ENCODE assay signal across 18 cellular contexts in genomic region chr2:118121101-118121500, GRCh38. TPM values are rescaled to one million over a fixed set of nuclear protein-coding genes. Genes with fewer than 3 reads are reported as not detected.
A peak's percentile ranks its signal among the peaks of the same experiment; 100 is the strongest.
DNase-seq lines count a peak whose midpoint lies in the region; ATAC-seq and TF ChIP-seq lines count a peak whose summit lies in the region.
"Had no signal": no experiment of that assay in that cellular context is flagged by ENCODE, and none has a peak within 500 bp of the region (broad histone marks: within the 10 kb centered on the region; RNA-seq: fewer than 3 reads in every experiment).

No MANE protein-coding gene starts in this region.

- no peak overlapping the region for H3K4me2 ChIP-seq in PC-9

- no peak overlapping the region for H3K27ac Mint-ChIP-seq in activated CD8-positive, alpha-beta memory T cell treated with anti-CD3 and anti-CD28 coated beads, Interleukin-2, amount 10 ng/mL, durations not matched to agents 7 days and 5 days
- H3K27ac Mint-ChIP-seq: H9, IgD-negative memory B cell had no signal

- peaks cover 8% of the 10 kb centered on the region for H3K27me3 Mint-ChIP-seq in activated CD8-positive, alpha-beta memory T cell treated with anti-CD3 and anti-CD28 coated beads, Interleukin-2, amount 10 ng/mL, durations not matched to agents 7 days and 5 days
- H3K27me3 Mint-ChIP-seq: IgD-negative memory B cell had no signal

- no peak overlapping the region for H3K4me3 Mint-ChIP-seq in activated CD8-positive, alpha-beta memory T cell treated with anti-CD3 and anti-CD28 coated beads, Interleukin-2, amount 10 ng/mL, durations not matched to agents 7 days and 5 days
- H3K4me3 Mint-ChIP-seq: CD4-positive, CD25-positive, alpha-beta regulatory T cell; H9; IgD-negative memory B cell had no signal

- TF ChIP-seq CTCF in A673 (conservative IDR thresholded peaks at IDR 0.05; ENCODE audit: low read depth, low read length), result no peak
- TF ChIP-seq CTCF in PC-9 (conservative IDR thresholded peaks at IDR 0.05), result no peak

- H3K9me3 ChIP-seq in A673 (ENCODE audit: low read depth, low read length, poor library complexity, severe bottlenecking), result no peaks in the 10 kb centered on the region
- peaks cover 4% of the 10 kb centered on the region; the same call in 1 of the 2 replicates for H3K9me3 ChIP-seq in PC-9 (ENCODE audit: insufficient read depth, low read depth)

- peaks cover 44% of the 10 kb centered on the region for H3F3A ChIP-seq in PC-9 (ENCODE audit: insufficient read depth, low read depth)

- no peaks in the 10 kb centered on the region for H3K4me1 ChIP-seq in A673 (ENCODE audit: insufficient read depth, low read length, poor library complexity, severe bottlenecking)
- H3K4me1 ChIP-seq in PC-9 (replicated peaks; ENCODE audit: insufficient read depth), result peaks cover 56% of the 10 kb centered on the region

- H3K27me3 ChIP-seq in A673 (replicated peaks; ENCODE audit: insufficient read depth, low read depth, low read length, poor library complexity) (peaks cover 3% of the 10 kb centered on the region), PC-9 (ENCODE audit: insufficient read depth, low read depth) (no peaks in the 10 kb centered on the region)

- POLR2A ChIA-PET in A673 (lab: Charles Lee; ENCODE audit: low non-redundant PET) (no interaction called here), PC-9 (lab: Charles Lee; ENCODE audit: unreplicated experiment) (no interaction called here)

- H3K79me2 ChIP-seq in PC-9 (ENCODE audit: low read depth), result no peaks in the 10 kb centered on the region

- no peaks in the 10 kb centered on the region for H3K9me3 Mint-ChIP-seq in activated CD8-positive, alpha-beta memory T cell treated with anti-CD3 and anti-CD28 coated beads, Interleukin-2, amount 10 ng/mL, durations not matched to agents 7 days and 5 days (ENCODE audit: low read depth)
- H3K9me3 Mint-ChIP-seq: H9, IgD-negative memory B cell had no signal

- H3K4me3 ChIP-seq in A673 (ENCODE audit: low read depth, low read length, poor library complexity, severe bottlenecking), result no peak overlapping the region
- H3K4me3 ChIP-seq in PC-9, result no peak overlapping the region

- CTCF ChIA-PET in A673 (lab: Charles Lee) (no interaction called here), PC-9 (lab: Charles Lee) (no interaction called here)
- CTCF ChIA-PET in activated CD8-positive, alpha-beta memory T cell treated with anti-CD3 and anti-CD28 coated beads, Interleukin-2, amount 10 ng/mL, durations not matched to agents 7 days and 5 days (lab: Charles Lee), result no interaction called here

- no peaks in the 10 kb centered on the region for H3K4me1 Mint-ChIP-seq in activated CD8-positive, alpha-beta memory T cell treated with anti-CD3 and anti-CD28 coated beads, Interleukin-2, amount 10 ng/mL, durations not matched to agents 7 days and 5 days

- DNase-seq in A673 (ENCODE audit: low spot score) (peak; percentile 24), DMS53 (lab: John Stamatoyannopoulos, UW) (peak; percentile 26), PC-9 (no peak), epithelial cell of prostate (ENCODE audit: low read depth, low spot score) (no peak), NCI-H146 treated with DMSO at 0.1 percent for 48 hours (lab: John Stamatoyannopoulos, UW; ENCODE audit: unreplicated experiment) (no peak)
- no peak for DNase-seq in activated CD8-positive, alpha-beta memory T cell treated with anti-CD3 and anti-CD28 coated beads, Interleukin-2, amount 10 ng/mL, durations not matched to agents 7 days and 5 days
- DNase-seq: CD4-positive, CD25-positive, alpha-beta regulatory T cell; GM23248; H9; MV-4-11; NCI-H1105 treated with DMSO at 0.1 percent for 48 hours; NCI-H1694 treated with DMSO at 0.1 percent for 48 hours; NCI-H2081 treated with DMSO at 0.1 percent for 48 hours; NCI-H2227 treated with DMSO at 0.1 percent for 48 hours; NCI-H510A treated with DMSO at 0.1 percent for 48 hours; NCI-H748 treated with DMSO at 0.1 percent for 48 hours had no signal

- no peaks in the 10 kb centered on the region for H4K20me1 ChIP-seq in PC-9 (ENCODE audit: insufficient read depth)

- no peak for ATAC-seq in GM21367 (IDR thresholded peaks at IDR 0.05; ENCODE audit: unreplicated experiment)
- no peak for ATAC-seq in activated CD8-positive, alpha-beta memory T cell treated with anti-CD3 and anti-CD28 coated beads, Interleukin-2, amount 10 ng/mL, durations not matched to agents 7 days and 5 days

- no peaks in the 10 kb centered on the region for H3K36me3 ChIP-seq in A673 (ENCODE audit: insufficient read depth, low read length, poor library complexity, severe bottlenecking)
- 0 out of 2 replicates have a peak, but pooled peaks cover 8% of the 10 kb centered on the region for H3K36me3 ChIP-seq in PC-9 (ENCODE audit: low read depth)

- H3K36me3 Mint-ChIP-seq in activated CD8-positive, alpha-beta memory T cell treated with anti-CD3 and anti-CD28 coated beads, Interleukin-2, amount 10 ng/mL, durations not matched to agents 7 days and 5 days, result no peaks in the 10 kb centered on the region
- H3K36me3 Mint-ChIP-seq: IgD-negative memory B cell had no signal

- BruUV-seq in A673 (replicated peaks; lab: Mats Ljungman, UMichigan) (no TSS peak), PC-9 (replicated peaks; lab: Mats Ljungman, UMichigan) (no TSS peak)

- H2AFZ ChIP-seq in PC-9, result no peak overlapping the region
- H2AFZ ChIP-seq: GM23248 had no signal

- H3K27ac ChIP-seq in A673 (ENCODE audit: low read depth, low read length, poor library complexity, severe bottlenecking) (no peak overlapping the region), PC-9 (peak overlapping the region; percentile 99), epithelial cell of prostate (peak overlapping the region; percentile 99)

- intact Hi-C loops in A673 (cut with micrococcal nuclease; ENCODE audit: unreplicated experiment), result no loop called here
- intact Hi-C loops in PC-9 (cut with micrococcal nuclease; ENCODE audit: unreplicated experiment), result no loop called here

- H3K9me2 ChIP-seq in PC-9 (ENCODE audit: insufficient read depth), result 0 out of 2 replicates have a peak, but pooled peaks cover 3% of the 10 kb centered on the region

RNA-seq across cellular contexts. Expression of gene INSIG2, which starts 32.8 kb away (rescaled TPM):
- total RNA-seq in A673 (2021) (13.3 and 15.3 TPM in 2 replicates), PC-9 (2021) (33.6 and 54.8 TPM in 2 replicates)
- total RNA-seq in activated CD8-positive, alpha-beta memory T cell treated with anti-CD3 and anti-CD28 coated beads, Interleukin-2, amount 10 ng/mL, durations not matched to agents 7 days and 5 days, result 10 to 100 TPM; 21.7 to 22.2 TPM

Comparison
In these comparisons a context has a peak if more than half of its experiments do, and no peak if none do; other contexts are left out.
1. DNase-seq: peak in A673 (single experiment) and DMS53 (single experiment); none in PC-9 (0 of 2), epithelial cell of prostate (single experiment), NCI-H146 treated with DMSO at 0.1 percent for 48 hours (single experiment) and activated CD8-positive, alpha-beta memory T cell treated with anti-CD3 and anti-CD28 coated beads, Interleukin-2, amount 10 ng/mL, durations not matched to agents 7 days and 5 days (single experiment).